In the genomic region with DNA sequence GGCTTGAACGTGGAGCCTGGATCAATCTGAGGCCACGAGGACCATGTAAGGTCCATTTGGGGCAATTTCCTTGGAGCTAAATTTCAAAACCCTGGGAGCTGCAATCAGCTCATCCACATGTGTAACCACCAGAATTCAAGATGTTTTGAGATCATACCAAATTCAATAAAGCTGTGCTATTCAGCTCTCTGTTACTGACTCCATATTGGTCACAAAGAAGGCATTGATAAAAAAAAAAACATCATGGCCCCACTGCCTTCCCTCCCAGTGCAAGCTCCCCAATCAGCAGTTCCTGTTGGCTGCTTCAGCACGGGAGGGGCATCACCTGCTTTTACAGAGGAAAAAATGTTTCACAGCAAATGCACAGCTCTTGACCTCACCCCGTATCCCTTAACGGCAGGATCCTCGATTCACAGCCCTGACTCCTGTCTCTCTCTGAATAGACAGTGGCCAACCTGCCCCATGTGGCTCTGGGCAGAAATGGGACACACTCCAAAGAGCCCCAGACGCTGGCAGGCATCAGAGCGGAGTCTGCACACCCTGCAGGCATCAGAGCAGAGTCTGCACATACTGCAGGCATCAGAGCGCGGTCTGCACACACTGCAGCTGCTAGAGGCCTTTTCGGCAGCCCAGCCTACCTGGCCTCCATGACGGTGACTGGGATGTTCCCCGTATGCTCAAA, we compare ENCODE assay signal across 20 cellular contexts.
"Had no signal": no experiment of that assay in that cellular context is flagged by ENCODE, and none has a peak within 500 bp of the region (broad histone marks: within the 10 kb centered on the region; RNA-seq: fewer than 3 reads in every experiment).

No MANE protein-coding gene starts in this region.

- ATAC-seq: activated CD8-positive, alpha-beta T cell treated with anti-CD3 and anti-CD28 coated beads, Interleukin-2, amount 10 ng/mL, durations not matched to agents 7 days and 5 days; heart left ventricle; left lung; stimulated activated naive CD8-positive, alpha-beta T cell treated with anti-CD3 and anti-CD28 coated beads, Interleukin-15, amount 100 ng/mL, for 72 hours; T-cell had no signal

- H3K27me3 Mint-ChIP-seq: dendritic cell treated with granulocyte-macrophage colony-stimulating factor and Interleukin-4, amounts not matched to agents 40 ng/mL and 50 ng/mL, for 4 days; memory B cell; stimulated activated naive CD8-positive, alpha-beta T cell treated with anti-CD3 and anti-CD28 coated beads, Interleukin-15, amount 100 ng/mL, for 72 hours; T-cell had no signal

- H3K9me3 ChIP-seq: esophagus squamous epithelium, heart left ventricle, left lung, ovary, thyroid gland, uterus had no signal

- H3K36me3 ChIP-seq: ovary, thyroid gland, uterus had no signal

- H3K27me3 ChIP-seq: cardiac muscle cell, esophagus squamous epithelium, heart left ventricle, left lung, ovary, thyroid gland, uterus had no signal

- H3K4me3 ChIP-seq: cardiac muscle cell, esophagus squamous epithelium, heart left ventricle, left lung, ovary, thyroid gland, uterus had no signal

- H3K4me1 Mint-ChIP-seq: memory B cell had no signal

- H3K9me3 Mint-ChIP-seq: activated T-helper 1 cell treated with anti-CD3 and anti-CD28 coated beads, Interleukin-12 subunit alpha, Interleukin-12 subunit beta, Interleukin-2, Interleukin-4 antibody, amounts not matched to agents 30 ng/mL and 10 ng/mL and 1 ng/mL, durations not matched to agents 14 hours and 24 hours and 36 hours; dendritic cell treated with granulocyte-macrophage colony-stimulating factor and Interleukin-4, amounts not matched to agents 40 ng/mL and 50 ng/mL, for 4 days; memory B cell; nephron progenitor cell; stimulated activated naive CD8-positive, alpha-beta T cell treated with anti-CD3 and anti-CD28 coated beads, Interleukin-15, amount 100 ng/mL, for 72 hours; T-cell had no signal

- H3K27ac Mint-ChIP-seq: activated CD8-positive, alpha-beta T cell treated with anti-CD3 and anti-CD28 coated beads, Interleukin-2, amount 10 ng/mL, durations not matched to agents 7 days and 5 days; activated T-helper 1 cell treated with anti-CD3 and anti-CD28 coated beads, Interleukin-12 subunit alpha, Interleukin-12 subunit beta, Interleukin-2, Interleukin-4 antibody, amounts not matched to agents 30 ng/mL and 10 ng/mL and 1 ng/mL, durations not matched to agents 14 hours and 24 hours and 36 hours; dendritic cell treated with granulocyte-macrophage colony-stimulating factor and Interleukin-4, amounts not matched to agents 40 ng/mL and 50 ng/mL, for 4 days; memory B cell; nephron progenitor cell; T-cell had no signal

- DNase-seq: activated CD4-positive, alpha-beta T cell treated with anti-CD3 and anti-CD28 coated beads for 48 hours; activated CD8-positive, alpha-beta memory T cell treated with anti-CD3 and anti-CD28 coated beads, Interleukin-2, amount 50 U/mL, for 48 hours; activated CD8-positive, alpha-beta T cell treated with anti-CD3 and anti-CD28 coated beads, Interleukin-2, amount 10 ng/mL, durations not matched to agents 7 days and 5 days; activated naive CD4-positive, alpha-beta T cell; esophagus squamous epithelium; foreskin fibroblast; heart left ventricle; islet precursor cell; left lung; nephron progenitor cell; ovary; stimulated activated CD4-positive, alpha-beta T cell treated with anti-CD3 and anti-CD28 coated beads, Interleukin-4, amount 100 ng/mL, for 24 hours; stimulated activated naive CD8-positive, alpha-beta T cell treated with anti-CD3 and anti-CD28 coated beads, Interleukin-15, amount 100 ng/mL, for 72 hours; T-cell; uterus had no signal

- H3K4me3 Mint-ChIP-seq: activated CD8-positive, alpha-beta T cell treated with anti-CD3 and anti-CD28 coated beads, Interleukin-2, amount 10 ng/mL, durations not matched to agents 7 days and 5 days; activated T-helper 1 cell treated with anti-CD3 and anti-CD28 coated beads, Interleukin-12 subunit alpha, Interleukin-12 subunit beta, Interleukin-2, Interleukin-4 antibody, amounts not matched to agents 30 ng/mL and 10 ng/mL and 1 ng/mL, durations not matched to agents 14 hours and 24 hours and 36 hours; dendritic cell treated with granulocyte-macrophage colony-stimulating factor and Interleukin-4, amounts not matched to agents 40 ng/mL and 50 ng/mL, for 4 days; memory B cell; nephron progenitor cell; stimulated activated naive CD8-positive, alpha-beta T cell treated with anti-CD3 and anti-CD28 coated beads, Interleukin-15, amount 100 ng/mL, for 72 hours; T-cell had no signal

- H3K27ac ChIP-seq: cardiac muscle cell, esophagus squamous epithelium, heart left ventricle, left lung, ovary, thyroid gland, uterus had no signal

- H3K36me3 Mint-ChIP-seq: memory B cell, T-cell had no signal

- H3K4me1 ChIP-seq: esophagus squamous epithelium, heart left ventricle, left lung, thyroid gland, uterus had no signal
